25 cellular contexts compared by ENCODE assay signal in the genomic region with DNA sequence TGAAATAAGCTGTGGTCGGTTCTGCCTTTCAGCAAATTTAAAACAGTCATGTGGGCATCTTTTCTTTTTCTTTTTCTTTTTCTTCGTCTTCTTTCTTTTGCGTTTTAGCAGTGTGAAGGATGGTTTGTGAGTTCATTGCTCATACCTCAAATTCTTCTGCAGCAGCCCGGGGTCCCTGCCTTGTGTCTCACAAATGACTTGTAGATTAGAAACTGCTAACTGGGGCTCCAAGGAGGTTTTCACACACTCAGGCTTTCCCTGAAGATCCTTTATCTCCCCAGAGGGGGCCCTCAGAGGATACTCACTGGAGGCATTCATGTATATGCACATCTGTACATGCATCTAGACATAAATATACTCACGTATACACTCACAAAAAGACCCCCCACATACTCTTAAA. TPM values are rescaled to one million over a fixed set of nuclear protein-coding genes. Genes with fewer than 3 reads are reported as not detected.
DNase-seq lines count a peak whose midpoint lies in the region; ATAC-seq and TF ChIP-seq lines count a peak whose summit lies in the region.
"Had no signal": no experiment of that assay in that cellular context is flagged by ENCODE, and none has a peak within 500 bp of the region (broad histone marks: within the 10 kb centered on the region; RNA-seq: fewer than 3 reads in every experiment).

No MANE protein-coding gene starts in this region.

- peaks cover 46% of the 10 kb centered on the region for H3K27me3 ChIP-seq in ACC112 (ENCODE audit: insufficient read depth, low read length)
- peaks cover 62% of the 10 kb centered on the region for H3K27me3 ChIP-seq in iPS-18a (ENCODE audit: control insufficient read depth, insufficient read depth, low read length)
- peaks cover 4 to 69% (median 12%) of the 10 kb centered on the region in 3 donors for H3K27me3 ChIP-seq in psoas muscle (ENCODE audit: insufficient read depth in 3 of 3, low read length in 2 of 3)
- H3K27me3 ChIP-seq in ascending aorta: no peaks in the 10 kb centered on the region

- H3K9me3 ChIP-seq in iPS-18a (ENCODE audit: control insufficient read depth, low read depth, low read length) (no peaks in the 10 kb centered on the region), psoas muscle (no peaks in the 10 kb centered on the region), ascending aorta (no peaks in the 10 kb centered on the region)
- H3K9me3 ChIP-seq: prostate gland had no signal

- H3K4me1 Mint-ChIP-seq in WTC11: peaks cover 45% of the 10 kb centered on the region
- no peaks in the 10 kb centered on the region for H3K4me1 Mint-ChIP-seq in activated T-helper 2 cell treated with anti-CD3 and anti-CD28 coated beads, Interferon-gamma antibody, Interleukin-2, Interleukin-4, amounts not matched to agents 10 μg/mL and 5 μg/mL and 100 μg/mL, durations not matched to agents 14 hours and 24 hours and 36 hours (ENCODE audit: low read depth)

- H3K4me3 Mint-ChIP-seq in WTC11: peak overlapping the region; percentile 65
- no peak overlapping the region for H3K4me3 Mint-ChIP-seq in activated T-helper 2 cell treated with anti-CD3 and anti-CD28 coated beads, Interferon-gamma antibody, Interleukin-2, Interleukin-4, amounts not matched to agents 10 μg/mL and 5 μg/mL and 100 μg/mL, durations not matched to agents 14 hours and 24 hours and 36 hours (ENCODE audit: low read depth)
- H3K4me3 Mint-ChIP-seq: CD8-positive, alpha-beta T cell had no signal

- ATAC-seq in WTC11: 0 out of 2 replicates have a peak, but pooled peaks have one; percentile 13
- no peak for ATAC-seq in psoas muscle
- ATAC-seq: CD8-positive, alpha-beta T cell; K562 had no signal

- H2AFZ ChIP-seq in ACC112 (ENCODE audit: low read length, unreplicated experiment): no peak overlapping the region
- H2AFZ ChIP-seq: GM23248 had no signal

- DNase-seq in WTC11 (ENCODE audit: low spot score): no peak
- DNase-seq in psoas muscle: no peak
- DNase-seq in ascending aorta (ENCODE audit: low spot score in 2 of 2): no peak
- no peak for DNase-seq in activated T-helper 2 cell treated with anti-CD3 and anti-CD28 coated beads, Interferon-gamma antibody, Interleukin-2, Interleukin-4, amounts not matched to agents 10 μg/mL and 5 μg/mL and 100 μg/mL, durations not matched to agents 14 hours and 24 hours and 36 hours (ENCODE audit: low spot score)
- DNase-seq in T-helper 2 cell: no peak
- no peak for DNase-seq in amygdala (lab: John Stamatoyannopoulos, UW)
- DNase-seq: activated CD4-positive, alpha-beta T cell treated with anti-CD3 and anti-CD28 coated beads, Interleukin-2, amount 50 U/mL, for 1 hour; activated CD8-positive, alpha-beta memory T cell treated with anti-CD3 and anti-CD28 coated beads, Interleukin-2, amount 50 U/mL, for 48 hours; anterior cingulate cortex; CD8-positive, alpha-beta T cell; cortex of kidney; DMS79 treated with DMSO at 0.1 percent for 48 hours; foreskin melanocyte; GM23248; MV-4-11; NCI-H2029 treated with DMSO at 0.1 percent for 48 hours; NCI-H510A; stimulated activated CD8-positive, alpha-beta memory T cell treated with anti-CD3 and anti-CD28 coated beads, Interleukin-4, amount 100 ng/mL, for 48 hours had no signal

- peaks cover 3% of the 10 kb centered on the region for H3K79me2 ChIP-seq in ACC112 (ENCODE audit: control insufficient read depth, insufficient read depth, low read length, unreplicated experiment)

- 63 to 77% (median 68%) methylated on average over 5 of the region's 5 CpGs for WGBS in psoas muscle, 3 donors

- H3K36me3 Mint-ChIP-seq in WTC11: no peaks in the 10 kb centered on the region
- no peaks in the 10 kb centered on the region for H3K36me3 Mint-ChIP-seq in activated T-helper 2 cell treated with anti-CD3 and anti-CD28 coated beads, Interferon-gamma antibody, Interleukin-2, Interleukin-4, amounts not matched to agents 10 μg/mL and 5 μg/mL and 100 μg/mL, durations not matched to agents 14 hours and 24 hours and 36 hours (ENCODE audit: low read depth)
- H3K36me3 Mint-ChIP-seq: CD8-positive, alpha-beta T cell had no signal

- no peaks in the 10 kb centered on the region for H3K9me3 Mint-ChIP-seq in WTC11
- H3K9me3 Mint-ChIP-seq in activated T-helper 2 cell treated with anti-CD3 and anti-CD28 coated beads, Interferon-gamma antibody, Interleukin-2, Interleukin-4, amounts not matched to agents 10 μg/mL and 5 μg/mL and 100 μg/mL, durations not matched to agents 14 hours and 24 hours and 36 hours: no peaks in the 10 kb centered on the region
- H3K9me3 Mint-ChIP-seq: CD8-positive, alpha-beta T cell had no signal

- H3K27ac Mint-ChIP-seq in WTC11: no peak overlapping the region
- H3K27ac Mint-ChIP-seq in activated T-helper 2 cell treated with anti-CD3 and anti-CD28 coated beads, Interferon-gamma antibody, Interleukin-2, Interleukin-4, amounts not matched to agents 10 μg/mL and 5 μg/mL and 100 μg/mL, durations not matched to agents 14 hours and 24 hours and 36 hours: no peak overlapping the region
- H3K27ac Mint-ChIP-seq: CD8-positive, alpha-beta T cell had no signal

- no peak overlapping the region for H3K27ac ChIP-seq in ACC112 (ENCODE audit: low read depth, low read length)
- H3K27ac ChIP-seq in iPS-18a (ENCODE audit: low read length): no peak overlapping the region
- no peak overlapping the region for H3K27ac ChIP-seq in psoas muscle
- peak overlapping the region in 1 of 2 donors; percentile 88 for H3K27ac ChIP-seq in ascending aorta
- H3K27ac ChIP-seq: GM23248, HL-60, prostate gland had no signal

- no peak overlapping the region for H3K9ac ChIP-seq in iPS-18a (ENCODE audit: low read length)
- H3K9ac ChIP-seq: GM23248 had no signal

- POLR2A ChIA-PET in WTC11 (lab: Charles Lee): no interaction called here

- intact Hi-C loops in psoas muscle (cut with DNase I) (no loop called here), ascending aorta (cut with DNase I) (loop anchor here (5.0 kb wide), 1 partner anchor 440 kb away; no protein-coding TSS in a partner anchor)
- intact Hi-C loops in activated T-helper 2 cell treated with anti-CD3 and anti-CD28 coated beads, Interferon-gamma antibody, Interleukin-2, Interleukin-4, amounts not matched to agents 10 μg/mL and 5 μg/mL and 100 μg/mL, durations not matched to agents 14 hours and 24 hours and 36 hours (cut with micrococcal nuclease): no loop called here

- TF ChIP-seq CTCF in WTC11 (IDR thresholded peaks at IDR 0.05): no peak
- TF ChIP-seq CTCF in psoas muscle (IDR thresholded peaks at IDR 0.05): no peak
- no peak for TF ChIP-seq CTCF in ascending aorta (IDR thresholded peaks at IDR 0.05)

- H3K4me1 ChIP-seq in ACC112 (ENCODE audit: control insufficient read depth, insufficient read depth, low read length, unreplicated experiment): no peaks in the 10 kb centered on the region
- peaks cover 38% of the 10 kb centered on the region for H3K4me1 ChIP-seq in iPS-18a (ENCODE audit: control insufficient read depth, low read depth, low read length)
- no peaks in the 10 kb centered on the region for H3K4me1 ChIP-seq in psoas muscle
- peaks cover 8 to 26% of the 10 kb centered on the region in 2 donors for H3K4me1 ChIP-seq in ascending aorta
- H3K4me1 ChIP-seq: prostate gland had no signal

- H3K4me3 ChIP-seq in ACC112 (ENCODE audit: low read depth, low read length) (peak overlapping the region; percentile 80), iPS-18a (ENCODE audit: low read length) (peak overlapping the region; percentile 66), psoas muscle (peak overlapping the region; percentile 55), ascending aorta (peak overlapping the region in 1 of 2 donors; percentile 93)
- H3K4me3 ChIP-seq: GM23248, K562 had no signal

- no peaks in the 10 kb centered on the region for H3K36me3 ChIP-seq in ACC112 (ENCODE audit: insufficient read depth, low read length)
- no peaks in the 10 kb centered on the region for H3K36me3 ChIP-seq in iPS-18a (ENCODE audit: control insufficient read depth, low read depth, low read length)
- H3K36me3 ChIP-seq in psoas muscle (ENCODE audit: insufficient read depth in 1 of 2, low read depth in 1 of 2): no peaks in the 10 kb centered on the region
- H3K36me3 ChIP-seq in ascending aorta: no peaks in the 10 kb centered on the region
- H3K36me3 ChIP-seq: prostate gland had no signal

- H3K27me3 Mint-ChIP-seq in WTC11 (ENCODE audit: low read depth): peaks cover 53% of the 10 kb centered on the region
- H3K27me3 Mint-ChIP-seq in activated T-helper 2 cell treated with anti-CD3 and anti-CD28 coated beads, Interferon-gamma antibody, Interleukin-2, Interleukin-4, amounts not matched to agents 10 μg/mL and 5 μg/mL and 100 μg/mL, durations not matched to agents 14 hours and 24 hours and 36 hours (ENCODE audit: low read depth): peaks cover 43% of the 10 kb centered on the region

- CTCF ChIA-PET in WTC11 (lab: Charles Lee): interaction anchor here (1.1 to 2.3 kb wide), 4 partner anchors 9 to 121 kb away, joined by 3 to 19 read pairs (median 5); no protein-coding TSS in a partner anchor

TF ChIP-seq in WTC11, 78 proteins besides CTCF, POLR2A, EP300 and RAD21 (continues in another document):
- TF ChIP-seq, protein P1, sequence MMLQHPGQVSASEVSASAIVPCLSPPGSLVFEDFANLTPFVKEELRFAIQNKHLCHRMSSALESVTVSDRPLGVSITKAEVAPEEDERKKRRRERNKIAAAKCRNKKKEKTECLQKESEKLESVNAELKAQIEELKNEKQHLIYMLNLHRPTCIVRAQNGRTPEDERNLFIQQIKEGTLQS (CRISPR knock-in tag; conservative IDR thresholded peaks at IDR 0.05): no peak
- TF ChIP-seq, protein P2, sequence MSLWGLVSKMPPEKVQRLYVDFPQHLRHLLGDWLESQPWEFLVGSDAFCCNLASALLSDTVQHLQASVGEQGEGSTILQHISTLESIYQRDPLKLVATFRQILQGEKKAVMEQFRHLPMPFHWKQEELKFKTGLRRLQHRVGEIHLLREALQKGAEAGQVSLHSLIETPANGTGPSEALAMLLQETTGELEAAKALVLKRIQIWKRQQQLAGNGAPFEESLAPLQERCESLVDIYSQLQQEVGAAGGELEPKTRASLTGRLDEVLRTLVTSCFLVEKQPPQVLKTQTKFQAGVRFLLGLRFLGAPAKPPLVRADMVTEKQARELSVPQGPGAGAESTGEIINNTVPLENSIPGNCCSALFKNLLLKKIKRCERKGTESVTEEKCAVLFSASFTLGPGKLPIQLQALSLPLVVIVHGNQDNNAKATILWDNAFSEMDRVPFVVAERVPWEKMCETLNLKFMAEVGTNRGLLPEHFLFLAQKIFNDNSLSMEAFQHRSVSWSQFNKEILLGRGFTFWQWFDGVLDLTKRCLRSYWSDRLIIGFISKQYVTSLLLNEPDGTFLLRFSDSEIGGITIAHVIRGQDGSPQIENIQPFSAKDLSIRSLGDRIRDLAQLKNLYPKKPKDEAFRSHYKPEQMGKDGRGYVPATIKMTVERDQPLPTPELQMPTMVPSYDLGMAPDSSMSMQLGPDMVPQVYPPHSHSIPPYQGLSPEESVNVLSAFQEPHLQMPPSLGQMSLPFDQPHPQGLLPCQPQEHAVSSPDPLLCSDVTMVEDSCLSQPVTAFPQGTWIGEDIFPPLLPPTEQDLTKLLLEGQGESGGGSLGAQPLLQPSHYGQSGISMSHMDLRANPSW (CRISPR knock-in tag; conservative IDR thresholded peaks at IDR 0.05; ENCODE audit: low read depth): no peak

RNA-seq across cellular contexts. Expression of a gene that starts 1.7 kb away (rescaled TPM):
- total RNA-seq in WTC11 (2021): 3.3 to 3.9 TPM (median 3.6 TPM) in 3 replicates
- total RNA-seq in psoas muscle: 10 to 100 TPM; 12.3 to 90.3 (median 26.0) TPM
- polyA plus RNA-seq in psoas muscle: 10 to 100 TPM; 16.8 to 36.5 (median 22.8) TPM
- total RNA-seq in ascending aorta: 102 TPM
- total RNA-seq in activated T-helper 2 cell treated with anti-CD3 and anti-CD28 coated beads, Interferon-gamma antibody, Interleukin-2, Interleukin-4, amounts not matched to agents 10 μg/mL and 5 μg/mL and 100 μg/mL, durations not matched to agents 14 hours and 24 hours and 36 hours: not detected in 2 replicates
- total RNA-seq: CD8-positive, alpha-beta T cell; GM23248; myocyte had no signal
- polyA plus RNA-seq: AG04450, GM23248 had no signal
